6 cellular contexts compared by ENCODE assay signal in the genomic region with DNA sequence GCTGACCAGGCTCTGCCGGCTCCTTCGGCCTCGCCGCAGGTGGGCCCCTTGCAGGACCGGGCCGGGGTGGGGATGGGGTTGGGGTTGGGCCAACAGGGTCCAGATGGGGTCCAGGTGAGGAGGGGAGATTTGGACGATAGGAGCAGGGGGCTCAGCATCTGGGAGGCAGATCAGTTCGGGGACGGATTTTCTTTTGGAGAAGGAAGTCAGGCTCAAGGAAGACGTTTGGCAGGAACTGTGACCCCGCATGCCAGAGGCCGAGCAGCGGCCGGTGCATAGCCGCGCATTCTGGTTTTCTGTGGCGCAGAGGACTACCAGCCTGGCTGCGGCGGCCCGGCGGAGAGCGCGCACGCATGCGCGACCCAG.
DNase-seq lines count a peak whose midpoint lies in the region; ATAC-seq and TF ChIP-seq lines count a peak whose summit lies in the region.

No MANE protein-coding gene starts in this region.

- DNase-seq in NK-92 treated with Interleukin-12 subunit alpha and Interleukin-12 subunit beta, amount 100 ng/mL, for 24 hours (lab: John Stamatoyannopoulos, UW) = peak; percentile 64
- no peak for DNase-seq in NK-92 (lab: John Stamatoyannopoulos, UW; ENCODE audit: unreplicated experiment)
- DNase-seq in epithelial cell of esophagus (ENCODE audit: low read depth) = no peak
- DNase-seq in cerebellar cortex (ENCODE audit: low spot score) = no peak

- H3K4me3 ChIP-seq in epithelial cell of esophagus (ENCODE audit: low read length) = peak overlapping the region; percentile 96
- H3K4me3 ChIP-seq in skin epidermis = peak overlapping the region; percentile 86 to 99 (median 93)

- no peak for ATAC-seq in HG03108 (IDR thresholded peaks at IDR 0.05; ENCODE audit: unreplicated experiment)

- TF ChIP-seq CTCF in epithelial cell of esophagus (IDR thresholded peaks at IDR 0.05; ENCODE audit: insufficient read depth, low read depth, low read length, missing control alignments) = no peak

- peak overlapping the region; percentile 88 to 100 (median 97) for H3K27ac ChIP-seq in skin epidermis
